ENCODE assay signal across 7 cellular contexts in genomic region chr1:19289244-19289643, GRCh38. TPM values are rescaled to one million over a fixed set of nuclear protein-coding genes. Genes with fewer than 3 reads are reported as not detected.
DNase-seq lines count a peak whose midpoint lies in the region; ATAC-seq and TF ChIP-seq lines count a peak whose summit lies in the region.
"Had no signal": no experiment of that assay in that cellular context is flagged by ENCODE, and none has a peak within 500 bp of the region (broad histone marks: within the 10 kb centered on the region; RNA-seq: fewer than 3 reads in every experiment).

No MANE protein-coding gene starts in this region.

- H3K4me1 Mint-ChIP-seq in GM23338 (peaks cover 4% of the 10 kb centered on the region; the same call in 1 of the 3 replicates), chondrocyte (ENCODE audit: low read depth) (no peaks in the 10 kb centered on the region)
- peaks cover 5 to 12% (median 7%) of the 10 kb centered on the region in 4 donors for H3K4me1 Mint-ChIP-seq in naive thymus-derived CD8-positive, alpha-beta T cell

- POLR2A ChIA-PET in naive thymus-derived CD8-positive, alpha-beta T cell (lab: Charles Lee) = interaction anchor here (1.4 kb wide), 1 partner anchor 38 kb away, joined by 3 read pairs; the partner anchor contains the start of gene EMC1

- TF ChIP-seq CTCF in GM23338 (conservative IDR thresholded peaks at IDR 0.05; ENCODE audit: low read depth in 2 of 2) (no peak), chondrocyte (IDR thresholded peaks at IDR 0.05) (no peak)

- H3K27me3 ChIP-seq in GM23338 (ENCODE audit: insufficient read depth) = peaks cover 37% of the 10 kb centered on the region

- H3K27ac Mint-ChIP-seq in GM23338 = no peak overlapping the region
- H3K27ac Mint-ChIP-seq in chondrocyte (ENCODE audit: unreplicated experiment) = no peak overlapping the region
- H3K27ac Mint-ChIP-seq in naive thymus-derived CD8-positive, alpha-beta T cell = peak overlapping the region in 1 of 10 donors; percentile 17

- ATAC-seq in GM23338 = no peak
- no peak for ATAC-seq in naive thymus-derived CD8-positive, alpha-beta T cell

- peaks cover 19% of the 10 kb centered on the region for H3K9me3 Mint-ChIP-seq in GM23338
- peaks cover 4% of the 10 kb centered on the region for H3K9me3 Mint-ChIP-seq in chondrocyte (ENCODE audit: low read depth)
- peaks cover 0 to 25% (median 9%) of the 10 kb centered on the region in 9 donors for H3K9me3 Mint-ChIP-seq in naive thymus-derived CD8-positive, alpha-beta T cell

- H3K4me3 Mint-ChIP-seq in GM23338 (peak overlapping the region; percentile 69), chondrocyte (ENCODE audit: unreplicated experiment) (peak overlapping the region; percentile 49)
- H3K4me3 Mint-ChIP-seq in naive thymus-derived CD8-positive, alpha-beta T cell = peak overlapping the region; percentile 55 to 69 (median 66)

- DNase-seq in GM23338 (ENCODE audit: low spot score) = no peak
- no peak for DNase-seq in chondrocyte (ENCODE audit: low spot score)
- DNase-seq in naive thymus-derived CD8-positive, alpha-beta T cell = no peak
- no peak for DNase-seq in stimulated activated CD4-positive, alpha-beta T cell treated with anti-CD3 and anti-CD28 coated beads, Interleukin-1b, Interleukin-23, amount 100 ng/mL, for 48 hours
- DNase-seq in AML-193 (lab: John Stamatoyannopoulos, UW) = no peak
- DNase-seq in NCI-H1105 treated with DMSO at 0.1 percent for 48 hours (lab: John Stamatoyannopoulos, UW) = no peak
- DNase-seq: NCI-H748 treated with DMSO at 0.1 percent for 48 hours had no signal

- H3F3A ChIP-seq in GM23338 (replicated peaks; ENCODE audit: low read depth) = no peaks in the 10 kb centered on the region

- peak overlapping the region; percentile 63 for H3K4me3 ChIP-seq in GM23338

- H3K36me3 Mint-ChIP-seq in GM23338 (ENCODE audit: low read depth) (peaks cover 18% of the 10 kb centered on the region), chondrocyte (ENCODE audit: low read depth) (peaks cover 4% of the 10 kb centered on the region)
- H3K36me3 Mint-ChIP-seq in naive thymus-derived CD8-positive, alpha-beta T cell = peaks cover 4 to 22% (median 9%) of the 10 kb centered on the region in 3 donors

- H2AFZ ChIP-seq in GM23338 = peak overlapping the region; percentile 72; the same call in 1 of the 2 replicates

- H4K20me1 ChIP-seq in GM23338 (replicated peaks; ENCODE audit: insufficient read depth) = peaks cover 8% of the 10 kb centered on the region

- H3K4me1 ChIP-seq in GM23338 (ENCODE audit: insufficient read depth) = 0 out of 2 replicates have a peak, but pooled peaks cover 4% of the 10 kb centered on the region

- H3K27ac ChIP-seq in GM23338 (ENCODE audit: low read depth) = no peak overlapping the region

- peak overlapping the region; percentile 89 for H3K4me2 ChIP-seq in GM23338

- peaks cover 33% of the 10 kb centered on the region for H3K27me3 Mint-ChIP-seq in GM23338 (ENCODE audit: insufficient read depth, low read depth, poor library complexity)
- H3K27me3 Mint-ChIP-seq in chondrocyte (ENCODE audit: low read depth) = no peaks in the 10 kb centered on the region
- H3K27me3 Mint-ChIP-seq in naive thymus-derived CD8-positive, alpha-beta T cell = peaks cover 2 to 22% (median 9%) of the 10 kb centered on the region in 5 donors

- no peaks in the 10 kb centered on the region for H3K9me2 ChIP-seq in GM23338 (ENCODE audit: insufficient read depth)

- no peaks in the 10 kb centered on the region for H3K36me3 ChIP-seq in GM23338 (ENCODE audit: insufficient read depth)

- no peaks in the 10 kb centered on the region for H3K79me2 ChIP-seq in GM23338 (replicated peaks; ENCODE audit: insufficient read depth)

TF ChIP-seq in GM23338, 12 proteins besides CTCF, POLR2A, EP300 and RAD21 (continues in another document):
- no peak for TF ChIP-seq ZNF462 (CRISPR knock-in tag; IDR thresholded peaks at IDR 0.05)
- TF ChIP-seq POLR2AphosphoS5 (IDR thresholded peaks at IDR 0.05; ENCODE audit: low read depth) = no peak

RNA-seq across cellular contexts. Expression of gene AKR7A3, which starts 0.7 kb away (rescaled TPM):
- total RNA-seq in GM23338 (2014; rRNA removed; shearing (Covaris generic)) = 0.14 TPM in 1 of 2 replicates, not detected in the other
- 0.24 and 0.86 TPM in 2 replicates for polyA plus RNA-seq in GM23338 (2016; fragmentation: Nextera tagmentation; extraction: Ambion mirVana)
- total RNA-seq in chondrocyte = 0.45 to 1.5 TPM (median 0.51 TPM) in 3 replicates
- 1 to 10 TPM in 1 of 2 experiments, under 1 TPM in 1; 0.96 to 1.5 TPM for total RNA-seq in naive thymus-derived CD8-positive, alpha-beta T cell
- polyA plus RNA-seq in naive thymus-derived CD8-positive, alpha-beta T cell = under 1 TPM in 1 of 3 donors, not detected in 2; 0.08 TPM

RNA-seq across cellular contexts. Expression of gene AKR7A2, which starts 22.7 kb away (rescaled TPM):
- 53.6 and 60.0 TPM in 2 replicates for total RNA-seq in GM23338 (2014; rRNA removed; shearing (Covaris generic))
- polyA plus RNA-seq in GM23338 (2016; fragmentation: Nextera tagmentation; extraction: Ambion mirVana) = 18.2 and 20.8 TPM in 2 replicates
- total RNA-seq in chondrocyte = 46.6 to 48.9 TPM (median 47.1 TPM) in 3 replicates
- total RNA-seq in naive thymus-derived CD8-positive, alpha-beta T cell = 10 to 100 TPM; 24.8 to 27.7 TPM
- 100 to 1,000 TPM in 2 of 3 donors, 10 to 100 TPM in 1; 99.3 to 116 (median 115) TPM for polyA plus RNA-seq in naive thymus-derived CD8-positive, alpha-beta T cell

RNA-seq across cellular contexts. Expression of gene SLC66A1, which starts 22.9 kb away (rescaled TPM):
- 19.7 and 24.4 TPM in 2 replicates for total RNA-seq in GM23338 (2014; rRNA removed; shearing (Covaris generic))
- polyA plus RNA-seq in GM23338 (2016; fragmentation: Nextera tagmentation; extraction: Ambion mirVana) = 6.9 and 8.6 TPM in 2 replicates
- total RNA-seq in chondrocyte = 15.7 to 20.1 TPM (median 18.8 TPM) in 3 replicates
- 1 to 10 TPM; 4.8 to 6.4 TPM for total RNA-seq in naive thymus-derived CD8-positive, alpha-beta T cell
- polyA plus RNA-seq in naive thymus-derived CD8-positive, alpha-beta T cell = 1 to 10 TPM; 3.1 to 4.3 (median 3.7) TPM

RNA-seq across cellular contexts. Expression of gene MRTO4, which starts 37.6 kb away (rescaled TPM):
- 47.1 and 54.2 TPM in 2 replicates for total RNA-seq in GM23338 (2014; rRNA removed; shearing (Covaris generic))
- polyA plus RNA-seq in GM23338 (2016; fragmentation: Nextera tagmentation; extraction: Ambion mirVana) = 77.3 and 88.5 TPM in 2 replicates
- 16.2 to 20.4 TPM (median 17.7 TPM) in 3 replicates for total RNA-seq in chondrocyte
- 10 to 100 TPM; 27.6 to 38.0 TPM for total RNA-seq in naive thymus-derived CD8-positive, alpha-beta T cell
- polyA plus RNA-seq in naive thymus-derived CD8-positive, alpha-beta T cell = 10 to 100 TPM; 24.7 to 37.4 (median 34.7) TPM

RNA-seq across cellular contexts. Expression of gene EMC1, which starts 37.9 kb away (rescaled TPM):
- 52.2 and 53.0 TPM in 2 replicates for total RNA-seq in GM23338 (2014; rRNA removed; shearing (Covaris generic))
- polyA plus RNA-seq in GM23338 (2016; fragmentation: Nextera tagmentation; extraction: Ambion mirVana) = 17.6 and 18.4 TPM in 2 replicates
- 51.9 to 55.6 TPM (median 55.2 TPM) in 3 replicates for total RNA-seq in chondrocyte
- 10 to 100 TPM; 37.9 to 38.9 TPM for total RNA-seq in naive thymus-derived CD8-positive, alpha-beta T cell
- polyA plus RNA-seq in naive thymus-derived CD8-positive, alpha-beta T cell = 10 to 100 TPM; 16.1 to 22.4 (median 21.0) TPM
